In the genomic region with DNA sequence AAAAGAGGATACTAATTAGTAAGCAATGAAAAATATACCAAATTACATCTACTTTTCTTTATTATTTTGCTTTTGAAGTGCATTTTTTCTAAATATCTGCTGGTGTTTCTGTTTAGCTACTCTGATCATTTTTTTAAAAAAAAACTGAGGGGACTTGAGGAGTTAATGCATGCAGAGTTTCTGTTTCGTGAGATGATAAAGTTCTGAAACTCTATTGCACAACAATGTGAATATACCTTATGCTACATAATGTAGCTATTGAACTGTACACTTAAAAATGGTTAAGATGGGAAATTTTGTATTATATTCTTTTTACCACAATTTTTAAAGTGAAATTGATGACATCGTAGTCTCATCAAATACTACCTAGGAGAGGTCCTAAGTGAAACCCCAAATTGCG, we compare ENCODE assay signal across 37 cellular contexts.
"Had no signal": no experiment of that assay in that cellular context is flagged by ENCODE, and none has a peak within 500 bp of the region (broad histone marks: within the 10 kb centered on the region; RNA-seq: fewer than 3 reads in every experiment).

No MANE protein-coding gene starts in this region.

- H3K9ac ChIP-seq: SK-N-SH had no signal

- H3K36me3 ChIP-seq: ascending aorta, cardiac muscle cell, colonic mucosa, Peyer's patch, SJSA1 had no signal

- H3K4me1 Mint-ChIP-seq: activated CD4-positive, alpha-beta T cell treated with anti-CD3 and anti-CD28 coated beads for 36 hours; activated CD4-positive, alpha-beta T cell treated with anti-CD3 and anti-CD28 coated beads, Interleukin-2, amount 10 ng/mL, durations not matched to agents 7 days and 5 days; activated naive CD4-positive, alpha-beta T cell treated with anti-CD3 and anti-CD28 coated beads, Interleukin-2, amount 50 U/mL, for 24 hours; activated naive CD8-positive, alpha-beta T cell treated with anti-CD3 and anti-CD28 coated beads, Interleukin-2, amount 10 ng/mL, durations not matched to agents 7 days and 5 days; activated T-helper 17 cell treated with anti-CD3 and anti-CD28 coated beads, Interleukin-2, amount 50 U/mL, for 72 hours; central memory CD8-positive, alpha-beta T cell; WTC11 had no signal

- H3K27ac Mint-ChIP-seq: activated CD4-positive, alpha-beta T cell treated with anti-CD3 and anti-CD28 coated beads for 36 hours; activated CD4-positive, alpha-beta T cell treated with anti-CD3 and anti-CD28 coated beads, Interleukin-2, amount 10 ng/mL, durations not matched to agents 7 days and 5 days; activated naive CD4-positive, alpha-beta T cell treated with anti-CD3 and anti-CD28 coated beads, Interleukin-2, amount 50 U/mL, for 24 hours; activated naive CD8-positive, alpha-beta T cell treated with anti-CD3 and anti-CD28 coated beads, Interleukin-2, amount 10 ng/mL, durations not matched to agents 7 days and 5 days; activated T-helper 17 cell treated with anti-CD3 and anti-CD28 coated beads, Interleukin-2, amount 50 U/mL, for 72 hours; T-helper 1 cell treated with Interleukin-12 subunit alpha and Interleukin-12 subunit beta and Interleukin-4 antibody, amounts not matched to agents 30 μg/mL and 1 μg/mL, for 36 hours; T-helper 2 cell treated with Interferon-gamma antibody and Interleukin-4, amounts not matched to agents 5 μg/mL and 100 μg/mL, for 36 hours; WTC11 had no signal

- H3K4me2 ChIP-seq: SK-N-SH had no signal

- H3K9me3 Mint-ChIP-seq: activated CD4-positive, alpha-beta T cell treated with anti-CD3 and anti-CD28 coated beads, Interleukin-2, amount 10 ng/mL, durations not matched to agents 7 days and 5 days; activated naive CD4-positive, alpha-beta T cell treated with anti-CD3 and anti-CD28 coated beads, Interleukin-2, amount 50 U/mL, for 24 hours; activated T-helper 17 cell treated with anti-CD3 and anti-CD28 coated beads, Interleukin-2, amount 50 U/mL, for 72 hours; central memory CD8-positive, alpha-beta T cell; T-helper 1 cell treated with Interleukin-12 subunit alpha and Interleukin-12 subunit beta and Interleukin-4 antibody, amounts not matched to agents 30 μg/mL and 1 μg/mL, for 36 hours; T-helper 2 cell treated with Interferon-gamma antibody and Interleukin-4, amounts not matched to agents 5 μg/mL and 100 μg/mL, for 36 hours had no signal

- DNase-seq: activated CD4-positive, alpha-beta T cell treated with anti-CD3 and anti-CD28 coated beads for 36 hours; activated CD4-positive, alpha-beta T cell treated with anti-CD3 and anti-CD28 coated beads, Interleukin-2, amount 10 ng/mL, durations not matched to agents 7 days and 5 days; activated CD4-positive, alpha-beta T cell treated with anti-CD3 and anti-CD28 coated beads, Interleukin-2, amount 50 U/mL, for 48 hours; activated CD8-positive, alpha-beta memory T cell treated with anti-CD3 and anti-CD28 coated beads, Interleukin-2, amount 50 U/mL, for 4 hours; activated gamma-delta T cell; activated naive CD4-positive, alpha-beta T cell treated with Interleukin-2 at 50 U/mL for 16 hours; activated naive CD8-positive, alpha-beta T cell treated with anti-CD3 and anti-CD28 coated beads, Interleukin-2, amount 10 ng/mL, durations not matched to agents 7 days and 5 days; activated T-cell treated with anti-CD3 and anti-CD28 coated beads for 4 hours; activated T-cell treated with anti-CD3 and anti-CD28 coated beads, Interleukin-2, amount 50 U/mL, for 48 hours; amygdala; colonic mucosa; NCI-H1105; NCI-H1417 treated with DMSO at 0.1 percent for 48 hours; NCI-H187 treated with DMSO at 0.1 percent for 48 hours; NCI-H2081; NCI-H2171 treated with DMSO at 0.1 percent for 48 hours; NCI-H2227 treated with DMSO at 0.1 percent for 48 hours; NCI-H446; NCI-H510A treated with DMSO at 0.1 percent for 48 hours; NCI-H69; NCI-H82; PC-3; Peyer's patch; RPMI8226; SHP77 treated with DMSO at 0.1 percent for 48 hours; SK-N-SH had no signal

- ATAC-seq: activated CD4-positive, alpha-beta T cell treated with anti-CD3 and anti-CD28 coated beads for 36 hours; activated CD4-positive, CD25-positive, alpha-beta regulatory T cell treated with anti-CD3 and anti-CD28 coated beads, Interleukin-2, amount 50 U/mL, for 24 hours; activated T-helper 17 cell treated with anti-CD3 and anti-CD28 coated beads, Interleukin-2, amount 50 U/mL, for 72 hours; PC-3; WTC11 had no signal

- H3K4me3 Mint-ChIP-seq: activated CD4-positive, alpha-beta T cell treated with anti-CD3 and anti-CD28 coated beads for 36 hours; activated CD4-positive, alpha-beta T cell treated with anti-CD3 and anti-CD28 coated beads, Interleukin-2, amount 10 ng/mL, durations not matched to agents 7 days and 5 days; activated naive CD4-positive, alpha-beta T cell treated with anti-CD3 and anti-CD28 coated beads, Interleukin-2, amount 50 U/mL, for 24 hours; activated naive CD8-positive, alpha-beta T cell treated with anti-CD3 and anti-CD28 coated beads, Interleukin-2, amount 10 ng/mL, durations not matched to agents 7 days and 5 days; activated T-helper 17 cell treated with anti-CD3 and anti-CD28 coated beads, Interleukin-2, amount 50 U/mL, for 72 hours; central memory CD8-positive, alpha-beta T cell; T-helper 1 cell treated with Interleukin-12 subunit alpha and Interleukin-12 subunit beta and Interleukin-4 antibody, amounts not matched to agents 30 μg/mL and 1 μg/mL, for 36 hours; T-helper 2 cell treated with Interferon-gamma antibody and Interleukin-4, amounts not matched to agents 5 μg/mL and 100 μg/mL, for 36 hours; WTC11 had no signal

- H3K27me3 ChIP-seq: ascending aorta, cardiac muscle cell, colonic mucosa, Peyer's patch, SJSA1 had no signal

- H3K27ac ChIP-seq: ascending aorta, cardiac muscle cell, colonic mucosa, Peyer's patch, SJSA1 had no signal

- H3K4me1 ChIP-seq: ascending aorta, colonic mucosa, Peyer's patch, SJSA1 had no signal

- H3K9me3 ChIP-seq: ascending aorta, colonic mucosa, Peyer's patch, SJSA1 had no signal

- FAIRE-seq: TTC549 had no signal

- H3K4me3 ChIP-seq: ascending aorta, cardiac muscle cell, colonic mucosa, Peyer's patch, SJSA1 had no signal

- H3K36me3 Mint-ChIP-seq: activated naive CD4-positive, alpha-beta T cell treated with anti-CD3 and anti-CD28 coated beads, Interleukin-2, amount 50 U/mL, for 24 hours; activated naive CD8-positive, alpha-beta T cell treated with anti-CD3 and anti-CD28 coated beads, Interleukin-2, amount 10 ng/mL, durations not matched to agents 7 days and 5 days; WTC11 had no signal
